8 cellular contexts compared by ENCODE assay signal in genomic region chr6:26184492-26184891, GRCh38.
DNase-seq lines count a peak whose midpoint lies in the region; ATAC-seq and TF ChIP-seq lines count a peak whose summit lies in the region.

No MANE protein-coding gene starts in this region.

- H2AFZ ChIP-seq in SK-N-SH (ENCODE audit: low read depth): no peak overlapping the region

- H3K27me3 ChIP-seq in SK-N-SH (ENCODE audit: insufficient read depth) (no peaks in the 10 kb centered on the region), iPS-15b (ENCODE audit: control insufficient read depth, insufficient read depth, low read length) (no peaks in the 10 kb centered on the region)

- TF ChIP-seq EP300 in SK-N-SH (IDR thresholded peaks at IDR 0.05; ENCODE audit: borderline replicate concordance in 1 of 2, low read depth in 1 of 2, low read length in 1 of 2): no peak

- TF ChIP-seq CTCF in SK-N-SH (IDR thresholded peaks at IDR 0.05): no peak

- H3K27me3 Mint-ChIP-seq in activated CD8-positive, alpha-beta T cell treated with anti-CD3 and anti-CD28 coated beads, Interleukin-2, amount 10 ng/mL, durations not matched to agents 7 days and 5 days (ENCODE audit: low read depth): peaks cover 2% of the 10 kb centered on the region
- H3K27me3 Mint-ChIP-seq in stimulated activated naive B cell treated with anti-CD40 and anti-IgM and Interleukin-4, amounts not matched to agents 10 μg/mL and 1 μg/mL and 100 μg/mL, for 72 hours: no peaks in the 10 kb centered on the region

- H3K4me2 ChIP-seq in SK-N-SH: peak overlapping the region; percentile 81

- H3F3A ChIP-seq in SK-N-SH (replicated peaks; ENCODE audit: insufficient read depth): peaks cover 38% of the 10 kb centered on the region

- H3K9me3 Mint-ChIP-seq in activated CD8-positive, alpha-beta T cell treated with anti-CD3 and anti-CD28 coated beads, Interleukin-2, amount 10 ng/mL, durations not matched to agents 7 days and 5 days (ENCODE audit: insufficient read depth): no peaks in the 10 kb centered on the region
- H3K9me3 Mint-ChIP-seq in stimulated activated naive B cell treated with anti-CD40 and anti-IgM and Interleukin-4, amounts not matched to agents 10 μg/mL and 1 μg/mL and 100 μg/mL, for 72 hours: peaks cover 0 to 3% of the 10 kb centered on the region in 2 donors

- CTCF ChIA-PET in SK-N-SH (lab: Yijun Ruan, JAX): interaction anchor here (1.1 to 2.5 kb wide), 2 partner anchors 11 to 139 kb away, joined by 3 to 13 read pairs; no protein-coding TSS in a partner anchor
- CTCF ChIA-PET in activated CD8-positive, alpha-beta T cell treated with anti-CD3 and anti-CD28 coated beads, Interleukin-2, amount 10 ng/mL, durations not matched to agents 7 days and 5 days (lab: Charles Lee): interaction anchor here (1.0 to 2.9 kb wide), 4 partner anchors 8 to 32 kb away, joined by 3 to 23 read pairs (median 10); a partner anchor contains a TSS

- H3K36me3 Mint-ChIP-seq in activated CD8-positive, alpha-beta T cell treated with anti-CD3 and anti-CD28 coated beads, Interleukin-2, amount 10 ng/mL, durations not matched to agents 7 days and 5 days (ENCODE audit: low read depth): peaks cover 15% of the 10 kb centered on the region
- H3K36me3 Mint-ChIP-seq in stimulated activated naive B cell treated with anti-CD40 and anti-IgM and Interleukin-4, amounts not matched to agents 10 μg/mL and 1 μg/mL and 100 μg/mL, for 72 hours: peaks cover 2 to 17% of the 10 kb centered on the region in 2 donors

- WGBS in SK-N-SH (ENCODE audit: low lambda C conversion rate): 88% methylated on average over 6 of the region's 6 CpGs

- POLR2A ChIA-PET in SK-N-SH (lab: Yijun Ruan, JAX): interaction anchor here (0.7 to 9.1 kb wide), 12 partner anchors 11 to 1653 kb away, joined by 3 to 247 read pairs (median 22); a partner anchor contains a TSS
- POLR2A ChIA-PET in activated CD8-positive, alpha-beta T cell treated with anti-CD3 and anti-CD28 coated beads, Interleukin-2, amount 10 ng/mL, durations not matched to agents 7 days and 5 days (lab: Charles Lee): interaction anchor here (1.5 to 30.7 kb wide), 20 partner anchors 9 to 1687 kb away, joined by 3 to 2224 read pairs (median 22); a partner anchor contains a TSS

- H3K36me3 ChIP-seq in SK-N-SH (replicated peaks in 1 of 2; ENCODE audit: control insufficient read depth in 1 of 2, insufficient read depth in 2 of 2, low read length in 1 of 2) (no peaks in the 10 kb centered on the region), iPS-15b (ENCODE audit: control insufficient read depth, insufficient read depth, low read length) (no peaks in the 10 kb centered on the region)

- H3K79me2 ChIP-seq in SK-N-SH (ENCODE audit: insufficient read depth): no peaks in the 10 kb centered on the region

- H3K4me1 ChIP-seq in SK-N-SH (ENCODE audit: control insufficient read depth in 1 of 2, insufficient read depth in 2 of 2, low read depth in 1 of 2, low read length in 1 of 2): peaks cover 4 to 6% of the 10 kb centered on the region in 2 experiments; a peak in 2 of 4 replicates
- H3K4me1 ChIP-seq in iPS-15b (ENCODE audit: control insufficient read depth, insufficient read depth, low read length): peaks cover 13% of the 10 kb centered on the region

- DNase-seq in SK-N-SH: no peak
- DNase-seq in activated CD8-positive, alpha-beta T cell treated with anti-CD3 and anti-CD28 coated beads, Interleukin-2, amount 10 ng/mL, durations not matched to agents 7 days and 5 days: peak; percentile 45
- DNase-seq in stimulated activated naive B cell treated with anti-CD40 and anti-IgM and Interleukin-4, amounts not matched to agents 10 μg/mL and 1 μg/mL and 100 μg/mL, for 72 hours: no peak
- no peak for DNase-seq in NCI-H1694 (lab: John Stamatoyannopoulos, UW)

- peak overlapping the region; percentile 83 for H3K4me3 Mint-ChIP-seq in activated CD8-positive, alpha-beta T cell treated with anti-CD3 and anti-CD28 coated beads, Interleukin-2, amount 10 ng/mL, durations not matched to agents 7 days and 5 days
- peak overlapping the region; percentile 92 to 96 for H3K4me3 Mint-ChIP-seq in stimulated activated naive B cell treated with anti-CD40 and anti-IgM and Interleukin-4, amounts not matched to agents 10 μg/mL and 1 μg/mL and 100 μg/mL, for 72 hours

- peaks cover 83% of the 10 kb centered on the region for H3K4me1 Mint-ChIP-seq in activated CD8-positive, alpha-beta T cell treated with anti-CD3 and anti-CD28 coated beads, Interleukin-2, amount 10 ng/mL, durations not matched to agents 7 days and 5 days (ENCODE audit: low read depth)
- peaks cover 21 to 42% of the 10 kb centered on the region in 2 donors for H3K4me1 Mint-ChIP-seq in stimulated activated naive B cell treated with anti-CD40 and anti-IgM and Interleukin-4, amounts not matched to agents 10 μg/mL and 1 μg/mL and 100 μg/mL, for 72 hours

- no peaks in the 10 kb centered on the region for H3K9me2 ChIP-seq in SK-N-SH

- no peak for TF ChIP-seq RAD21 in SK-N-SH (IDR thresholded peaks at IDR 0.05; ENCODE audit: low read length)

- H3K9me3 ChIP-seq in SK-N-SH (no peaks in the 10 kb centered on the region), iPS-15b (ENCODE audit: control insufficient read depth, insufficient read depth, low read length) (no peaks in the 10 kb centered on the region)

- H3K9ac ChIP-seq in SK-N-SH: peak overlapping the region; percentile 54; the same call in 1 of the 2 replicates
- peak overlapping the region; percentile 90 for H3K9ac ChIP-seq in iPS-15b (ENCODE audit: low read depth, low read length)

- peak overlapping the region; percentile 97 for H3K27ac Mint-ChIP-seq in activated CD8-positive, alpha-beta T cell treated with anti-CD3 and anti-CD28 coated beads, Interleukin-2, amount 10 ng/mL, durations not matched to agents 7 days and 5 days
- H3K27ac Mint-ChIP-seq in stimulated activated naive B cell treated with anti-CD40 and anti-IgM and Interleukin-4, amounts not matched to agents 10 μg/mL and 1 μg/mL and 100 μg/mL, for 72 hours: peak overlapping the region; percentile 97

- H4K20me1 ChIP-seq in SK-N-SH (ENCODE audit: insufficient read depth): no peaks in the 10 kb centered on the region

- H3K4me3 ChIP-seq in SK-N-SH (ENCODE audit: low read depth in 2 of 2, low read length in 1 of 2): peak overlapping the region; percentile 49 to 56
- H3K4me3 ChIP-seq in iPS-15b (ENCODE audit: low read depth, low read length): peak overlapping the region; percentile 52

- peak overlapping the region; percentile 62 to 97; a peak in 3 of 4 replicates for H3K27ac ChIP-seq in SK-N-SH (ENCODE audit: low read depth in 2 of 2, low read length in 1 of 2)

- no peak for ATAC-seq in SK-N-SH treated with all-trans-retinoic acid at 6 μM for 48 hours
- no peak for ATAC-seq in activated CD8-positive, alpha-beta T cell treated with anti-CD3 and anti-CD28 coated beads, Interleukin-2, amount 10 ng/mL, durations not matched to agents 7 days and 5 days
- ATAC-seq in stimulated activated naive B cell treated with anti-CD40 and anti-IgM and Interleukin-4, amounts not matched to agents 10 μg/mL and 1 μg/mL and 100 μg/mL, for 72 hours (replicated peaks): no peak
- ATAC-seq in GM18867 (IDR thresholded peaks at IDR 0.05; ENCODE audit: unreplicated experiment): no peak
- ATAC-seq in HG03039 (IDR thresholded peaks at IDR 0.05; ENCODE audit: unreplicated experiment): no peak

TF ChIP-seq in SK-N-SH, 30 proteins besides CTCF, POLR2A, EP300 and RAD21:
- TF ChIP-seq PBX3 (IDR thresholded peaks at IDR 0.05): no peak
TF ChIP-seq in SK-N-SH: peak in this region for 0.

TF ChIP-seq in SK-N-SH treated with all-trans-retinoic acid at 6 μM for 48 hours, 23 proteins besides CTCF, POLR2A, EP300 and RAD21:
- TF ChIP-seq SNAI2 (CRISPR knock-in tag; IDR thresholded peaks at IDR 0.05): no peak
- TF ChIP-seq TOX (CRISPR knock-in tag; IDR thresholded peaks at IDR 0.05; ENCODE audit: borderline replicate concordance): no peak
- no peak for TF ChIP-seq CSDC2 (CRISPR knock-in tag; IDR thresholded peaks at IDR 0.05)
- TF ChIP-seq PPARA (CRISPR knock-in tag; IDR thresholded peaks at IDR 0.05; ENCODE audit: borderline replicate concordance): no peak
- TF ChIP-seq RARB (CRISPR knock-in tag; IDR thresholded peaks at IDR 0.05): no peak
- TF ChIP-seq ARNTL (CRISPR knock-in tag; IDR thresholded peaks at IDR 0.05; ENCODE audit: borderline replicate concordance, low read depth): no peak
- no peak for TF ChIP-seq ZC3H10 (CRISPR knock-in tag; IDR thresholded peaks at IDR 0.05)
- TF ChIP-seq ISL1 (CRISPR knock-in tag; IDR thresholded peaks at IDR 0.05): no peak
- no peak for TF ChIP-seq GLIS3 (CRISPR knock-in tag; IDR thresholded peaks at IDR 0.05)
- no peak for TF ChIP-seq POU6F1 (CRISPR knock-in tag; IDR thresholded peaks at IDR 0.05; ENCODE audit: borderline replicate concordance, low read depth)
- no peak for TF ChIP-seq ESRRG (CRISPR knock-in tag; IDR thresholded peaks at IDR 0.05)
- TF ChIP-seq ZNF565 (CRISPR knock-in tag; conservative IDR thresholded peaks at IDR 0.05; ENCODE audit: low read depth): no peak
